19 cellular contexts compared by ENCODE assay signal in the genomic region with DNA sequence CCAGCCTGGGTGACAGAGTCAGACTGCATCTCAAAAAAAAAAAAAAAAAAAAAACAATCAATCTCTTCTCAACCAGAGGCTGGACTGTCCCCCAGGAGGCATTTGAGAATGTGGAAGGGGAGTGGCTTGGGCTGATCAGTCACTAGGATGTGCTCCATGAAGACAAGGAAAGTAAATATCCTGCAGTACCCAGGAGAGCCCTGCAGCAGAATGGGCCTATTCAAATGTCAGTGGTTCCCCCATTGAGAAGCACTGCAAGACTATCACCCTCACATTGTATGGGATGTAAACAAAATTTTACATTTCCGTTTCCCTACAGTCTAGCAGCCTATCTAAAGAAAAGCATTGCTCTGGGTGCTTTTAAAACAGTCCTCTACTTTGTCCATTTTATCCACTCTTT.
DNase-seq lines count a peak whose midpoint lies in the region; ATAC-seq and TF ChIP-seq lines count a peak whose summit lies in the region.
"Had no signal": no experiment of that assay in that cellular context is flagged by ENCODE, and none has a peak within 500 bp of the region (broad histone marks: within the 10 kb centered on the region; RNA-seq: fewer than 3 reads in every experiment).

No MANE protein-coding gene starts in this region.

- intact Hi-C loops in A673 (cut with micrococcal nuclease; ENCODE audit: unreplicated experiment) = no loop called here

- TF ChIP-seq CTCF in A673 (conservative IDR thresholded peaks at IDR 0.05; ENCODE audit: low read depth, low read length) (no peak), glutamatergic neuron (IDR thresholded peaks at IDR 0.05; ENCODE audit: partially characterized antibody, unreplicated experiment) (no peak)

- H3K4me1 Mint-ChIP-seq in glutamatergic neuron (ENCODE audit: low read depth, unreplicated experiment) = no peaks in the 10 kb centered on the region

- H3K27me3 ChIP-seq in A673 (replicated peaks; ENCODE audit: insufficient read depth, low read depth, low read length, poor library complexity) = no peaks in the 10 kb centered on the region
- no peaks in the 10 kb centered on the region for H3K27me3 ChIP-seq in HUES6 (ENCODE audit: control insufficient read depth, insufficient read depth, low read length)

- H3K36me3 ChIP-seq in A673 (ENCODE audit: insufficient read depth, low read length, poor library complexity, severe bottlenecking) = no peaks in the 10 kb centered on the region
- no peaks in the 10 kb centered on the region for H3K36me3 ChIP-seq in HUES6 (ENCODE audit: control insufficient read depth, insufficient read depth, low read length)

- H3K27ac ChIP-seq in A673 (ENCODE audit: low read depth, low read length, poor library complexity, severe bottlenecking) (no peak overlapping the region), HUES6 (ENCODE audit: low read depth, low read length) (peak overlapping the region; percentile 42; the same call in 1 of the 2 replicates)

- CTCF ChIA-PET in A673 (lab: Charles Lee) = no interaction called here

- H3K9me3 Mint-ChIP-seq in glutamatergic neuron (ENCODE audit: unreplicated experiment) = no peaks in the 10 kb centered on the region

- H3K4me3 ChIP-seq in A673 (ENCODE audit: low read depth, low read length, poor library complexity, severe bottlenecking) (no peak overlapping the region), HUES6 (ENCODE audit: low read depth, low read length) (no peak overlapping the region)

- H3K27me3 Mint-ChIP-seq in glutamatergic neuron (ENCODE audit: unreplicated experiment) = peaks cover 2% of the 10 kb centered on the region

- H3K4me1 ChIP-seq in A673 (ENCODE audit: insufficient read depth, low read length, poor library complexity, severe bottlenecking) (no peaks in the 10 kb centered on the region), HUES6 (ENCODE audit: control insufficient read depth, insufficient read depth, low read length) (peaks cover 33% of the 10 kb centered on the region)

- no peak overlapping the region for H3K9ac ChIP-seq in HUES6 (ENCODE audit: low read length)
- H3K9ac ChIP-seq: SK-N-SH had no signal

- no peaks in the 10 kb centered on the region for H3K36me3 Mint-ChIP-seq in glutamatergic neuron (ENCODE audit: unreplicated experiment)
- H3K36me3 Mint-ChIP-seq: CD8-positive, alpha-beta T cell had no signal

- POLR2A ChIA-PET in A673 (lab: Charles Lee; ENCODE audit: low non-redundant PET) = no interaction called here

- H3K27ac Mint-ChIP-seq in glutamatergic neuron (ENCODE audit: unreplicated experiment) = no peak overlapping the region
- H3K27ac Mint-ChIP-seq: CD8-positive, alpha-beta T cell had no signal

- DNase-seq in A673 (ENCODE audit: low spot score) (peak; percentile 10), glutamatergic neuron (peak; percentile 25), iPS-NIHi11 (ENCODE audit: low spot score) (peak; percentile 68), DMS 273 (lab: John Stamatoyannopoulos, UW; ENCODE audit: unreplicated experiment) (no peak)
- DNase-seq in stimulated activated naive CD4-positive, alpha-beta T cell treated with Interleukin-2 at 50 U/mL for 16 hours (lab: John Stamatoyannopoulos, UW) = no peak
- DNase-seq: 8988T; AML-193; C1 segment of cervical spinal cord; CD8-positive, alpha-beta T cell; DMS153; Karpas-422; NCI-H1417; NCI-H187; NCI-H510A treated with DMSO at 0.1 percent for 48 hours; NCI-H748 treated with DMSO at 0.1 percent for 48 hours; SIG-M5; SK-N-SH had no signal

- no TSS peak for BruUV-seq in A673 (replicated peaks; lab: Mats Ljungman, UMichigan)

- H3K4me3 Mint-ChIP-seq in glutamatergic neuron (ENCODE audit: unreplicated experiment) = no peak overlapping the region
- H3K4me3 Mint-ChIP-seq: CD8-positive, alpha-beta T cell had no signal

- ATAC-seq in HG02870 (IDR thresholded peaks at IDR 0.05; ENCODE audit: unreplicated experiment) = no peak
- ATAC-seq: CD8-positive, alpha-beta T cell had no signal

- no peaks in the 10 kb centered on the region for H3K9me3 ChIP-seq in A673 (ENCODE audit: low read depth, low read length, poor library complexity, severe bottlenecking)
- H3K9me3 ChIP-seq in HUES6 (ENCODE audit: control insufficient read depth, insufficient read depth, low read depth, low read length) = 0 out of 2 replicates have a peak, but pooled peaks cover 6% of the 10 kb centered on the region
- H3K9me3 ChIP-seq: SK-N-SH had no signal

Comparison
In these comparisons a context has a peak if more than half of its experiments do, and no peak if none do; other contexts are left out.
1. DNase-seq: peak in A673 (single experiment), glutamatergic neuron (single experiment) and iPS-NIHi11 (single experiment); none in stimulated activated naive CD4-positive, alpha-beta T cell treated with Interleukin-2 at 50 U/mL for 16 hours (single experiment) and DMS 273 (single experiment).